In genomic region chr13:110649551-110649950, GRCh38 we compare ENCODE assay signal across 18 cellular contexts. TPM values are rescaled to one million over a fixed set of nuclear protein-coding genes. Genes with fewer than 3 reads are reported as not detected.
DNase-seq lines count a peak whose midpoint lies in the region; TF ChIP-seq lines count a peak whose summit lies in the region.
"Had no signal": no experiment of that assay in that cellular context is flagged by ENCODE, and none has a peak within 500 bp of the region (broad histone marks: within the 10 kb centered on the region; RNA-seq: fewer than 3 reads in every experiment).

No MANE protein-coding gene starts in this region.

- H2BK120ac ChIP-seq in neuronal stem cell (ENCODE audit: low read depth, low read length) = no peak overlapping the region

- no peak overlapping the region for H3K4me3 Mint-ChIP-seq in activated naive CD4-positive, alpha-beta T cell treated with anti-CD3 and anti-CD28 coated beads, Interleukin-2, amount 50 U/mL, for 24 hours
- no peak overlapping the region for H3K4me3 Mint-ChIP-seq in activated naive CD4-positive, alpha-beta T cell treated with anti-CD3 and anti-CD28 coated beads, Interleukin-2, amount 10 ng/mL, durations not matched to agents 7 days and 5 days
- no peak overlapping the region for H3K4me3 Mint-ChIP-seq in glutamatergic neuron (ENCODE audit: unreplicated experiment)
- no peak overlapping the region for H3K4me3 Mint-ChIP-seq in type B pancreatic cell
- H3K4me3 Mint-ChIP-seq: CD14-positive monocyte, GM23338 had no signal

- H3K4me1 Mint-ChIP-seq in activated naive CD4-positive, alpha-beta T cell treated with anti-CD3 and anti-CD28 coated beads, Interleukin-2, amount 50 U/mL, for 24 hours = no peaks in the 10 kb centered on the region
- peaks cover 4% of the 10 kb centered on the region for H3K4me1 Mint-ChIP-seq in activated naive CD4-positive, alpha-beta T cell treated with anti-CD3 and anti-CD28 coated beads, Interleukin-2, amount 10 ng/mL, durations not matched to agents 7 days and 5 days
- peaks cover 34% of the 10 kb centered on the region for H3K4me1 Mint-ChIP-seq in glutamatergic neuron (ENCODE audit: low read depth, unreplicated experiment)
- no peaks in the 10 kb centered on the region for H3K4me1 Mint-ChIP-seq in type B pancreatic cell (ENCODE audit: unreplicated experiment)

- no peaks in the 10 kb centered on the region for H3K27me3 Mint-ChIP-seq in activated naive CD4-positive, alpha-beta T cell treated with anti-CD3 and anti-CD28 coated beads, Interleukin-2, amount 50 U/mL, for 24 hours
- H3K27me3 Mint-ChIP-seq in activated naive CD4-positive, alpha-beta T cell treated with anti-CD3 and anti-CD28 coated beads, Interleukin-2, amount 10 ng/mL, durations not matched to agents 7 days and 5 days = no peaks in the 10 kb centered on the region
- H3K27me3 Mint-ChIP-seq in glutamatergic neuron (ENCODE audit: unreplicated experiment) (peaks cover 19% of the 10 kb centered on the region), type B pancreatic cell (no peaks in the 10 kb centered on the region)
- H3K27me3 Mint-ChIP-seq: CD4-positive, alpha-beta memory T cell had no signal

- peak overlapping the region; percentile 38 for H3K9ac ChIP-seq in neuronal stem cell (ENCODE audit: low read depth, low read length, poor library complexity)
- H3K9ac ChIP-seq: BLaER1 had no signal

- no peaks in the 10 kb centered on the region for H3K9me3 ChIP-seq in neuronal stem cell (replicated peaks in 1 of 2; ENCODE audit: control insufficient read depth in 2 of 2, insufficient read depth in 1 of 2, low read depth in 1 of 2, low read length in 2 of 2)
- H3K9me3 ChIP-seq: A549, BLaER1 had no signal

- H4K91ac ChIP-seq in neuronal stem cell (ENCODE audit: low read depth, low read length, poor library complexity) = no peak overlapping the region

- H2AFZ ChIP-seq in neuronal stem cell (ENCODE audit: low read length) = no peak overlapping the region
- H2AFZ ChIP-seq: GM23338 had no signal

- no peak overlapping the region for H3K18ac ChIP-seq in neuronal stem cell (ENCODE audit: low read length)

- no peak for DNase-seq in activated naive CD4-positive, alpha-beta T cell treated with anti-CD3 and anti-CD28 coated beads, Interleukin-2, amount 10 ng/mL, durations not matched to agents 7 days and 5 days
- DNase-seq in glutamatergic neuron = no peak
- no peak for DNase-seq in neuronal stem cell (ENCODE audit: low spot score)
- peak; percentile 32 for DNase-seq in type B pancreatic cell (ENCODE audit: extremely low spot score, unreplicated experiment)
- no peak for DNase-seq in dedifferentiated amniotic fluid mesenchymal stem cell (ENCODE audit: extremely low spot score)
- no peak for DNase-seq in NCI-H2227 treated with DMSO at 0.1 percent for 48 hours (lab: John Stamatoyannopoulos, UW)
- DNase-seq: AML-193; CD4-positive, alpha-beta memory T cell; COR-L47; DMS79; GDM1; HCEC 1CT had no signal

- H2BK5ac ChIP-seq in neuronal stem cell (ENCODE audit: low read length) = no peak overlapping the region

- CTCF ChIA-PET in activated naive CD4-positive, alpha-beta T cell treated with anti-CD3 and anti-CD28 coated beads, Interleukin-2, amount 10 ng/mL, durations not matched to agents 7 days and 5 days (lab: Charles Lee) = no interaction called here

- peak overlapping the region in 1 of 2 donors; percentile 13 for H3K4me3 ChIP-seq in neuronal stem cell (ENCODE audit: low read length in 2 of 2)
- H3K4me3 ChIP-seq: A549, BLaER1, GM23338 had no signal

- no CpG with 5 or more reads among the region's 7 CpGs for WGBS in neuronal stem cell (ENCODE audit: extremely low coverage in 2 of 2, insufficient read length in 2 of 2, insufficient replicate concordance in 1 of 2), 2 donors

- H3K14ac ChIP-seq in neuronal stem cell (ENCODE audit: low read length) = no peak overlapping the region

- no peak overlapping the region for H3K4ac ChIP-seq in neuronal stem cell (ENCODE audit: low read length)

- H3K23ac ChIP-seq in neuronal stem cell (ENCODE audit: low read depth, low read length, poor library complexity) = no peak overlapping the region

- H4K8ac ChIP-seq in neuronal stem cell (ENCODE audit: low read depth, low read length) = peak overlapping the region; percentile 26

- H2AK5ac ChIP-seq in neuronal stem cell (ENCODE audit: low read depth, low read length) = peak overlapping the region; percentile 64

- peaks cover 0 to 21% of the 10 kb centered on the region in 2 donors for H3K4me1 ChIP-seq in neuronal stem cell (ENCODE audit: control insufficient read depth in 2 of 2, insufficient read depth in 1 of 2, low read depth in 1 of 2, low read length in 2 of 2)
- H3K4me1 ChIP-seq: A549 had no signal

- H3K9me3 Mint-ChIP-seq in activated naive CD4-positive, alpha-beta T cell treated with anti-CD3 and anti-CD28 coated beads, Interleukin-2, amount 50 U/mL, for 24 hours = no peaks in the 10 kb centered on the region
- no peaks in the 10 kb centered on the region for H3K9me3 Mint-ChIP-seq in activated naive CD4-positive, alpha-beta T cell treated with anti-CD3 and anti-CD28 coated beads, Interleukin-2, amount 10 ng/mL, durations not matched to agents 7 days and 5 days
- peaks cover 16% of the 10 kb centered on the region for H3K9me3 Mint-ChIP-seq in glutamatergic neuron (ENCODE audit: unreplicated experiment)
- H3K9me3 Mint-ChIP-seq in type B pancreatic cell = no peaks in the 10 kb centered on the region
- H3K9me3 Mint-ChIP-seq: CD14-positive monocyte; CD4-positive, alpha-beta memory T cell; GM23338 had no signal

- no peak for TF ChIP-seq CTCF in glutamatergic neuron (IDR thresholded peaks at IDR 0.05; ENCODE audit: partially characterized antibody, unreplicated experiment)
- no peak for TF ChIP-seq CTCF in type B pancreatic cell (conservative IDR thresholded peaks at IDR 0.05)

- H3K27me3 ChIP-seq in neuronal stem cell (ENCODE audit: control insufficient read depth in 3 of 3, insufficient read depth in 3 of 3, low read depth in 1 of 3, low read length in 3 of 3) = peaks cover 0 to 2% (median 0%) of the 10 kb centered on the region in 3 experiments
- H3K27me3 ChIP-seq: BLaER1 had no signal

- H3K79me1 ChIP-seq in neuronal stem cell (ENCODE audit: low read depth, low read length) = peaks cover 2% of the 10 kb centered on the region

- peak overlapping the region; percentile 47 for H3K27ac Mint-ChIP-seq in activated naive CD4-positive, alpha-beta T cell treated with anti-CD3 and anti-CD28 coated beads, Interleukin-2, amount 50 U/mL, for 24 hours
- H3K27ac Mint-ChIP-seq in activated naive CD4-positive, alpha-beta T cell treated with anti-CD3 and anti-CD28 coated beads, Interleukin-2, amount 10 ng/mL, durations not matched to agents 7 days and 5 days = no peak overlapping the region
- H3K27ac Mint-ChIP-seq in glutamatergic neuron (ENCODE audit: unreplicated experiment) = peak overlapping the region; percentile 79
- no peak overlapping the region for H3K27ac Mint-ChIP-seq in type B pancreatic cell

- H2BK12ac ChIP-seq in neuronal stem cell (ENCODE audit: low read length) = no peak overlapping the region

- H2BK15ac ChIP-seq in neuronal stem cell (ENCODE audit: low read length) = peak overlapping the region; percentile 7

- H3K36me3 ChIP-seq in neuronal stem cell (replicated peaks in 1 of 2; ENCODE audit: control insufficient read depth in 2 of 2, insufficient read depth in 2 of 2, low read length in 2 of 2) = peaks cover 7 to 86% of the 10 kb centered on the region in 2 donors

- no peak overlapping the region for H3K27ac ChIP-seq in neuronal stem cell (replicated peaks; ENCODE audit: low read length)
- H3K27ac ChIP-seq: 22Rv1, A549, BLaER1 had no signal

- H3K36me3 Mint-ChIP-seq in activated naive CD4-positive, alpha-beta T cell treated with anti-CD3 and anti-CD28 coated beads, Interleukin-2, amount 50 U/mL, for 24 hours = peaks cover 9% of the 10 kb centered on the region
- H3K36me3 Mint-ChIP-seq in activated naive CD4-positive, alpha-beta T cell treated with anti-CD3 and anti-CD28 coated beads, Interleukin-2, amount 10 ng/mL, durations not matched to agents 7 days and 5 days = peaks cover 18% of the 10 kb centered on the region
- H3K36me3 Mint-ChIP-seq in glutamatergic neuron (ENCODE audit: unreplicated experiment) = peaks cover 8% of the 10 kb centered on the region
- peaks cover 11% of the 10 kb centered on the region for H3K36me3 Mint-ChIP-seq in type B pancreatic cell

- H3K4me2 ChIP-seq in neuronal stem cell (ENCODE audit: insufficient read depth, low read length, poor library complexity, severe bottlenecking) = no peak overlapping the region
- H3K4me2 ChIP-seq: A549, BLaER1, GM23338 had no signal

RNA-seq across cellular contexts. Expression of gene NAXD, which starts 34.2 kb away (rescaled TPM):
- total RNA-seq in glutamatergic neuron (ENCODE audit: unreplicated experiment) (41.2 TPM), type B pancreatic cell (ENCODE audit: low replicate concordance) (38.8 and 39.5 TPM in 2 replicates)
- polyA plus RNA-seq in neuronal stem cell (2013, experiment 1 of 2) = 18.7 TPM
- polyA plus RNA-seq in neuronal stem cell (2013, experiment 2 of 2) = 18.2 TPM

RNA-seq across cellular contexts. Expression of gene CARS2, which starts 56.4 kb away (rescaled TPM):
- total RNA-seq in glutamatergic neuron (ENCODE audit: unreplicated experiment) (102 TPM), type B pancreatic cell (ENCODE audit: low replicate concordance) (62.0 and 73.4 TPM in 2 replicates)
- 24.9 TPM for polyA plus RNA-seq in neuronal stem cell (2013, experiment 1 of 2)
- polyA plus RNA-seq in neuronal stem cell (2013, experiment 2 of 2) = 24.3 TPM

Comparison
In these comparisons a context has a peak if more than half of its experiments do, and no peak if none do; other contexts are left out.
1. H3K27ac Mint-ChIP-seq: peak in activated naive CD4-positive, alpha-beta T cell treated with anti-CD3 and anti-CD28 coated beads, Interleukin-2, amount 50 U/mL, for 24 hours (single experiment) and glutamatergic neuron (single experiment); none in activated naive CD4-positive, alpha-beta T cell treated with anti-CD3 and anti-CD28 coated beads, Interleukin-2, amount 10 ng/mL, durations not matched to agents 7 days and 5 days (single experiment) and type B pancreatic cell (single experiment).